ENCODE assay signal across 1 cellular context in the genomic region with DNA sequence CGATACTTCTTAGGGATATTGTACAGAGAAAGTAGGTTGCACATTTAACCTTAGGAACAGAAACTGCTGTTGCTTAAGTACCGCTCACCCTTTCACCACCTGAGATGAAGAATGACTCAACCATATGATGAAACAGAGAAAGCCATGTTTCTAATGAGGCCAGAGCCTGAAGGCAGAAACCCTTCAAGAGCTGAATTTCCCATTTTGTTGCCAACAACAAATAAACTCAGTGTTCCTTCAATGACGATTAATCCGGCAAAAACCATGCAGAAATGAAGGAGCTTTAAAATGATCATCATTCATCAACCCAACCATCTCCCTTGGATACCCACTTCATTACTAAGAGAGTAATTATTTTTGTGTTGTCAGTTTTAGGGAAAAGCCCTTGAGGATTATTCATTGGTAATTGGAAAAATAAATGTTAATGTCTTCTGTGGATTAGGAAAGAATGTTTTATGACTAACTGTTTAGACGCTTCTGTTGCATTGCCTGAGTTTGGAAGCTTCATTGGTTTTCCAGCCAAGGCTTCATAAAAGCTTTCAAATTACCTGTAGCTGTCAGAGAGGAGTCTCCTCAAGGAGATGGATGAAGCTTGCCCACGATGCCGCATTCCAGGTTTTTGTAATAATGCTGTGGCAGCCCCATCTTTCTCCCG.
TF ChIP-seq lines count a peak whose summit lies in the region.

No MANE protein-coding gene starts in this region.

TF ChIP-seq in K562, 482 proteins besides CTCF, POLR2A, EP300 and RAD21 (continued from another document and continues in another):
- TF ChIP-seq, protein P1, sequence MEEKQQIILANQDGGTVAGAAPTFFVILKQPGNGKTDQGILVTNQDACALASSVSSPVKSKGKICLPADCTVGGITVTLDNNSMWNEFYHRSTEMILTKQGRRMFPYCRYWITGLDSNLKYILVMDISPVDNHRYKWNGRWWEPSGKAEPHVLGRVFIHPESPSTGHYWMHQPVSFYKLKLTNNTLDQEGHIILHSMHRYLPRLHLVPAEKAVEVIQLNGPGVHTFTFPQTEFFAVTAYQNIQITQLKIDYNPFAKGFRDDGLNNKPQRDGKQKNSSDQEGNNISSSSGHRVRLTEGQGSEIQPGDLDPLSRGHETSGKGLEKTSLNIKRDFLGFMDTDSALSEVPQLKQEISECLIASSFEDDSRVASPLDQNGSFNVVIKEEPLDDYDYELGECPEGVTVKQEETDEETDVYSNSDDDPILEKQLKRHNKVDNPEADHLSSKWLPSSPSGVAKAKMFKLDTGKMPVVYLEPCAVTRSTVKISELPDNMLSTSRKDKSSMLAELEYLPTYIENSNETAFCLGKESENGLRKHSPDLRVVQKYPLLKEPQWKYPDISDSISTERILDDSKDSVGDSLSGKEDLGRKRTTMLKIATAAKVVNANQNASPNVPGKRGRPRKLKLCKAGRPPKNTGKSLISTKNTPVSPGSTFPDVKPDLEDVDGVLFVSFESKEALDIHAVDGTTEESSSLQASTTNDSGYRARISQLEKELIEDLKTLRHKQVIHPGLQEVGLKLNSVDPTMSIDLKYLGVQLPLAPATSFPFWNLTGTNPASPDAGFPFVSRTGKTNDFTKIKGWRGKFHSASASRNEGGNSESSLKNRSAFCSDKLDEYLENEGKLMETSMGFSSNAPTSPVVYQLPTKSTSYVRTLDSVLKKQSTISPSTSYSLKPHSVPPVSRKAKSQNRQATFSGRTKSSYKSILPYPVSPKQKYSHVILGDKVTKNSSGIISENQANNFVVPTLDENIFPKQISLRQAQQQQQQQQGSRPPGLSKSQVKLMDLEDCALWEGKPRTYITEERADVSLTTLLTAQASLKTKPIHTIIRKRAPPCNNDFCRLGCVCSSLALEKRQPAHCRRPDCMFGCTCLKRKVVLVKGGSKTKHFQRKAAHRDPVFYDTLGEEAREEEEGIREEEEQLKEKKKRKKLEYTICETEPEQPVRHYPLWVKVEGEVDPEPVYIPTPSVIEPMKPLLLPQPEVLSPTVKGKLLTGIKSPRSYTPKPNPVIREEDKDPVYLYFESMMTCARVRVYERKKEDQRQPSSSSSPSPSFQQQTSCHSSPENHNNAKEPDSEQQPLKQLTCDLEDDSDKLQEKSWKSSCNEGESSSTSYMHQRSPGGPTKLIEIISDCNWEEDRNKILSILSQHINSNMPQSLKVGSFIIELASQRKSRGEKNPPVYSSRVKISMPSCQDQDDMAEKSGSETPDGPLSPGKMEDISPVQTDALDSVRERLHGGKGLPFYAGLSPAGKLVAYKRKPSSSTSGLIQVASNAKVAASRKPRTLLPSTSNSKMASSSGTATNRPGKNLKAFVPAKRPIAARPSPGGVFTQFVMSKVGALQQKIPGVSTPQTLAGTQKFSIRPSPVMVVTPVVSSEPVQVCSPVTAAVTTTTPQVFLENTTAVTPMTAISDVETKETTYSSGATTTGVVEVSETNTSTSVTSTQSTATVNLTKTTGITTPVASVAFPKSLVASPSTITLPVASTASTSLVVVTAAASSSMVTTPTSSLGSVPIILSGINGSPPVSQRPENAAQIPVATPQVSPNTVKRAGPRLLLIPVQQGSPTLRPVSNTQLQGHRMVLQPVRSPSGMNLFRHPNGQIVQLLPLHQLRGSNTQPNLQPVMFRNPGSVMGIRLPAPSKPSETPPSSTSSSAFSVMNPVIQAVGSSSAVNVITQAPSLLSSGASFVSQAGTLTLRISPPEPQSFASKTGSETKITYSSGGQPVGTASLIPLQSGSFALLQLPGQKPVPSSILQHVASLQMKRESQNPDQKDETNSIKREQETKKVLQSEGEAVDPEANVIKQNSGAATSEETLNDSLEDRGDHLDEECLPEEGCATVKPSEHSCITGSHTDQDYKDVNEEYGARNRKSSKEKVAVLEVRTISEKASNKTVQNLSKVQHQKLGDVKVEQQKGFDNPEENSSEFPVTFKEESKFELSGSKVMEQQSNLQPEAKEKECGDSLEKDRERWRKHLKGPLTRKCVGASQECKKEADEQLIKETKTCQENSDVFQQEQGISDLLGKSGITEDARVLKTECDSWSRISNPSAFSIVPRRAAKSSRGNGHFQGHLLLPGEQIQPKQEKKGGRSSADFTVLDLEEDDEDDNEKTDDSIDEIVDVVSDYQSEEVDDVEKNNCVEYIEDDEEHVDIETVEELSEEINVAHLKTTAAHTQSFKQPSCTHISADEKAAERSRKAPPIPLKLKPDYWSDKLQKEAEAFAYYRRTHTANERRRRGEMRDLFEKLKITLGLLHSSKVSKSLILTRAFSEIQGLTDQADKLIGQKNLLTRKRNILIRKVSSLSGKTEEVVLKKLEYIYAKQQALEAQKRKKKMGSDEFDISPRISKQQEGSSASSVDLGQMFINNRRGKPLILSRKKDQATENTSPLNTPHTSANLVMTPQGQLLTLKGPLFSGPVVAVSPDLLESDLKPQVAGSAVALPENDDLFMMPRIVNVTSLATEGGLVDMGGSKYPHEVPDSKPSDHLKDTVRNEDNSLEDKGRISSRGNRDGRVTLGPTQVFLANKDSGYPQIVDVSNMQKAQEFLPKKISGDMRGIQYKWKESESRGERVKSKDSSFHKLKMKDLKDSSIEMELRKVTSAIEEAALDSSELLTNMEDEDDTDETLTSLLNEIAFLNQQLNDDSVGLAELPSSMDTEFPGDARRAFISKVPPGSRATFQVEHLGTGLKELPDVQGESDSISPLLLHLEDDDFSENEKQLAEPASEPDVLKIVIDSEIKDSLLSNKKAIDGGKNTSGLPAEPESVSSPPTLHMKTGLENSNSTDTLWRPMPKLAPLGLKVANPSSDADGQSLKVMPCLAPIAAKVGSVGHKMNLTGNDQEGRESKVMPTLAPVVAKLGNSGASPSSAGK (IDR thresholded peaks at IDR 0.05), result 0 out of 2 replicates have a peak, but pooled peaks have one; percentile 16
- no peak for TF ChIP-seq ZNF507 (tag; conservative IDR thresholded peaks at IDR 0.05)
- no peak for TF ChIP-seq RBM25 (IDR thresholded peaks at IDR 0.05; ENCODE audit: low read depth, low read length, severe bottlenecking)
- no peak for TF ChIP-seq DDX20 (tag; IDR thresholded peaks at IDR 0.05; ENCODE audit: low read depth)
- TF ChIP-seq ARHGAP35 (IDR thresholded peaks at IDR 0.05; ENCODE audit: partially characterized antibody), result no peak
- no peak for TF ChIP-seq ZNF197 (CRISPR knock-in tag; IDR thresholded peaks at IDR 0.05; ENCODE audit: low read depth)
- no peak for TF ChIP-seq ZNF655 (CRISPR knock-in tag; IDR thresholded peaks at IDR 0.05)
- TF ChIP-seq RBM14 (IDR thresholded peaks at IDR 0.05; ENCODE audit: borderline replicate concordance, insufficient read depth, low read depth, low read length), result no peak
- TF ChIP-seq, protein P2, sequence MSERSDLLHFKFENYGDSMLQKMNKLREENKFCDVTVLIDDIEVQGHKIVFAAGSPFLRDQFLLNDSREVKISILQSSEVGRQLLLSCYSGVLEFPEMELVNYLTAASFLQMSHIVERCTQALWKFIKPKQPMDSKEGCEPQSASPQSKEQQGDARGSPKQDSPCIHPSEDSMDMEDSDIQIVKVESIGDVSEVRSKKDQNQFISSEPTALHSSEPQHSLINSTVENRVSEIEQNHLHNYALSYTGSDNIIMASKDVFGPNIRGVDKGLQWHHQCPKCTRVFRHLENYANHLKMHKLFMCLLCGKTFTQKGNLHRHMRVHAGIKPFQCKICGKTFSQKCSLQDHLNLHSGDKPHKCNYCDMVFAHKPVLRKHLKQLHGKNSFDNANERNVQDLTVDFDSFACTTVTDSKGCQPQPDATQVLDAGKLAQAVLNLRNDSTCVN (CRISPR knock-in tag; IDR thresholded peaks at IDR 0.05), result no peak
- no peak for TF ChIP-seq ZBTB11 (CRISPR knock-in tag; IDR thresholded peaks at IDR 0.05)
- no peak for TF ChIP-seq ZBTB40 (IDR thresholded peaks at IDR 0.05)
- no peak for TF ChIP-seq ZBTB40 (CRISPR knock-in tag; IDR thresholded peaks at IDR 0.05)
- TF ChIP-seq CEBPB (tag; IDR thresholded peaks at IDR 0.05), result peak; percentile 87
- TF ChIP-seq SAFB (IDR thresholded peaks at IDR 0.05; ENCODE audit: borderline replicate concordance, low read depth, low read length), result no peak
- no peak for TF ChIP-seq CTBP1 (IDR thresholded peaks at IDR 0.05; ENCODE audit: borderline replicate concordance)
- TF ChIP-seq ATF7 (IDR thresholded peaks at IDR 0.05), result no peak
- TF ChIP-seq ZNF174 (CRISPR knock-in tag; IDR thresholded peaks at IDR 0.05), result no peak
